8 cellular contexts compared by ENCODE assay signal in genomic region chr2:113370478-113371091, GRCh38.
DNase-seq lines count a peak whose midpoint lies in the region; ATAC-seq and TF ChIP-seq lines count a peak whose summit lies in the region.

No MANE protein-coding gene starts in this region.

- H3K4me1 Mint-ChIP-seq in activated T-helper 2 cell treated with anti-CD3 and anti-CD28 coated beads, Interferon-gamma antibody, Interleukin-2, Interleukin-4, amounts not matched to agents 10 μg/mL and 5 μg/mL and 100 μg/mL, durations not matched to agents 14 hours and 24 hours and 36 hours (ENCODE audit: low read depth): peaks cover 12% of the 10 kb centered on the region
- no peaks in the 10 kb centered on the region for H3K4me1 Mint-ChIP-seq in glutamatergic neuron (ENCODE audit: low read depth, unreplicated experiment)

- TF ChIP-seq CTCF in NB4 (IDR thresholded peaks at IDR 0.05; ENCODE audit: low read depth, low read length): peak; percentile 55
- TF ChIP-seq CTCF in glutamatergic neuron (IDR thresholded peaks at IDR 0.05; ENCODE audit: partially characterized antibody, unreplicated experiment): peak; percentile 73
- peak; percentile 59 for TF ChIP-seq CTCF in retinal pigment epithelial cell (conservative IDR thresholded peaks at IDR 0.05; ENCODE audit: low read depth, low read length)

- no peak overlapping the region for H3K27ac Mint-ChIP-seq in activated T-helper 2 cell treated with anti-CD3 and anti-CD28 coated beads, Interferon-gamma antibody, Interleukin-2, Interleukin-4, amounts not matched to agents 10 μg/mL and 5 μg/mL and 100 μg/mL, durations not matched to agents 14 hours and 24 hours and 36 hours
- no peak overlapping the region for H3K27ac Mint-ChIP-seq in glutamatergic neuron (ENCODE audit: unreplicated experiment)

- no peaks in the 10 kb centered on the region for H3K9me3 Mint-ChIP-seq in activated T-helper 2 cell treated with anti-CD3 and anti-CD28 coated beads, Interferon-gamma antibody, Interleukin-2, Interleukin-4, amounts not matched to agents 10 μg/mL and 5 μg/mL and 100 μg/mL, durations not matched to agents 14 hours and 24 hours and 36 hours
- H3K9me3 Mint-ChIP-seq in glutamatergic neuron (ENCODE audit: unreplicated experiment): no peaks in the 10 kb centered on the region

- no peak for TF ChIP-seq POLR2A in NB4 (IDR thresholded peaks at IDR 0.05; ENCODE audit: extremely low read depth, insufficient read length)

- H3K27me3 Mint-ChIP-seq in activated T-helper 2 cell treated with anti-CD3 and anti-CD28 coated beads, Interferon-gamma antibody, Interleukin-2, Interleukin-4, amounts not matched to agents 10 μg/mL and 5 μg/mL and 100 μg/mL, durations not matched to agents 14 hours and 24 hours and 36 hours (ENCODE audit: low read depth): peaks cover 13% of the 10 kb centered on the region
- no peaks in the 10 kb centered on the region for H3K27me3 Mint-ChIP-seq in glutamatergic neuron (ENCODE audit: unreplicated experiment)

- peak; percentile 82 for DNase-seq in NB4 (ENCODE audit: low read depth)
- peak; percentile 52 for DNase-seq in activated T-helper 2 cell treated with anti-CD3 and anti-CD28 coated beads, Interferon-gamma antibody, Interleukin-2, Interleukin-4, amounts not matched to agents 10 μg/mL and 5 μg/mL and 100 μg/mL, durations not matched to agents 14 hours and 24 hours and 36 hours (ENCODE audit: low spot score)
- peak; percentile 64 for DNase-seq in glutamatergic neuron
- DNase-seq in retinal pigment epithelial cell (ENCODE audit: low read depth): peak; percentile 27
- DNase-seq in NCI-H526 treated with DMSO at 0.1 percent for 48 hours (lab: John Stamatoyannopoulos, UW): no peak
- DNase-seq in NCI-H128 (lab: John Stamatoyannopoulos, UW; ENCODE audit: unreplicated experiment): no peak

- ATAC-seq in GM19023 (IDR thresholded peaks at IDR 0.05; ENCODE audit: unreplicated experiment): peak; percentile 63
- ATAC-seq in GM18858 (IDR thresholded peaks at IDR 0.05; ENCODE audit: unreplicated experiment): no peak

- H3K36me3 Mint-ChIP-seq in activated T-helper 2 cell treated with anti-CD3 and anti-CD28 coated beads, Interferon-gamma antibody, Interleukin-2, Interleukin-4, amounts not matched to agents 10 μg/mL and 5 μg/mL and 100 μg/mL, durations not matched to agents 14 hours and 24 hours and 36 hours (ENCODE audit: low read depth): no peaks in the 10 kb centered on the region
- H3K36me3 Mint-ChIP-seq in glutamatergic neuron (ENCODE audit: unreplicated experiment): no peaks in the 10 kb centered on the region

- H3K4me3 ChIP-seq in NB4 (ENCODE audit: low read depth, low read length) (no peak overlapping the region), retinal pigment epithelial cell (ENCODE audit: low read length) (no peak overlapping the region)

- intact Hi-C loops in activated T-helper 2 cell treated with anti-CD3 and anti-CD28 coated beads, Interferon-gamma antibody, Interleukin-2, Interleukin-4, amounts not matched to agents 10 μg/mL and 5 μg/mL and 100 μg/mL, durations not matched to agents 14 hours and 24 hours and 36 hours (cut with micrococcal nuclease): loop anchor here (1.0 to 5.0 kb wide), 3 partner anchors 74 to 233 kb away; no protein-coding TSS in a partner anchor

- no peak overlapping the region for H3K4me3 Mint-ChIP-seq in activated T-helper 2 cell treated with anti-CD3 and anti-CD28 coated beads, Interferon-gamma antibody, Interleukin-2, Interleukin-4, amounts not matched to agents 10 μg/mL and 5 μg/mL and 100 μg/mL, durations not matched to agents 14 hours and 24 hours and 36 hours (ENCODE audit: low read depth)
- no peak overlapping the region for H3K4me3 Mint-ChIP-seq in glutamatergic neuron (ENCODE audit: unreplicated experiment)

Comparison
In these comparisons a context has a peak if more than half of its experiments do, and no peak if none do; other contexts are left out.
1. DNase-seq: peak in NB4 (single experiment), activated T-helper 2 cell treated with anti-CD3 and anti-CD28 coated beads, Interferon-gamma antibody, Interleukin-2, Interleukin-4, amounts not matched to agents 10 μg/mL and 5 μg/mL and 100 μg/mL, durations not matched to agents 14 hours and 24 hours and 36 hours (single experiment), glutamatergic neuron (single experiment) and retinal pigment epithelial cell (single experiment); none in NCI-H526 treated with DMSO at 0.1 percent for 48 hours (single experiment) and NCI-H128 (single experiment).
2. Peak in every context shown above with its lines, with median percentiles within 50 percentile points of each other: CTCF ChIP-seq.